In the genomic region with DNA sequence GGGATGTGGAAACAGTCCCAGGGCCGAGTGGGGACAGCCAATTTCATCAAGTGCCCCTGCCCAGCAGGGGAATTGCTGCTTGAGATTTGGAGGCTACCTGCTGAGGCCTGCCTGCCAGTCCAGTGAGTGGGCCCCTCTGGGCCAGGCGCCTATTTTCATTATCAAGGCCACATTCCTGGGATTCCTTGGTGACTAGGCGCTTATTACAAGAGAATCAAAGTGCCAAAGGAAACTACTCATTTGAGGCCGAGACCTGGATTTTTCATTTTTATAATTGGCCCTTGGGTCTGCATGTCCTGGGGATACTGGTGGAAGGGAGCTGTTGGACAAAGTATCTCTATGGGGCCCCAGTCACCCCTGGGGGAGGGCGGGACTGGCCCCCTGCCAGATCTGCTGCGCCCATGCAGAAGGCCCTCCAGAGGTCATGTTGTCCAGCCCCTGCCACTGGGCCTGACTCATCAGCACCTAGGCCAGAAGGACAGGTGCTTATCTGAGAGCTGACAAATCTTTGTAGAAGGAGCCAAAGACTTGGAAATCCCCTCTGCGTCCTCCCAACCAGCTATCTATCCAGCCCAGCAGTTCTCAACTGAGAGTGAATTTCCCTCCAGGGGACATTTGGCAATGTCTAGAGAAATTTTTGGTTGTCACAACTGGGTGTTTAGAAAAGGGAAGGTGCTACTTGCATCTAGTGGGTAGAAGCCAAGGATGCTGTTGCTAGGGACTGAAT, we compare ENCODE assay signal across 11 cellular contexts. TPM values are rescaled to one million over a fixed set of nuclear protein-coding genes. Genes with fewer than 3 reads are reported as not detected.
A peak's percentile ranks its signal among the peaks of the same experiment; 100 is the strongest.
DNase-seq lines count a peak whose midpoint lies in the region; ATAC-seq, FAIRE-seq and TF ChIP-seq lines count a peak whose summit lies in the region.
"Had no signal": no experiment of that assay in that cellular context is flagged by ENCODE, and none has a peak within 500 bp of the region (broad histone marks: within the 10 kb centered on the region; RNA-seq: fewer than 3 reads in every experiment).

No MANE protein-coding gene starts in this region.

- H3K4me3 ChIP-seq in heart right ventricle = no peak overlapping the region
- H3K4me3 ChIP-seq: ovary had no signal

- H3K27ac ChIP-seq in heart right ventricle = peak overlapping the region in 9 of 10 donors; percentile 2 to 68 (median 49)
- H3K27ac ChIP-seq: ovary had no signal

- no peaks in the 10 kb centered on the region for H3K9me3 ChIP-seq in heart right ventricle
- H3K9me3 ChIP-seq: ovary had no signal

- TF ChIP-seq CTCF in heart right ventricle (IDR thresholded peaks at IDR 0.05) = no peak

- intact Hi-C loops in heart right ventricle (cut with DNase I) = no loop called here

- peak; percentile 59 to 91 (median 76) for ATAC-seq in heart right ventricle

- no peaks in the 10 kb centered on the region for H3K27me3 ChIP-seq in heart right ventricle
- H3K27me3 ChIP-seq: ovary had no signal

- peak; percentile 33 for DNase-seq in activated CD8-positive, alpha-beta memory T cell treated with anti-CD3 and anti-CD28 coated beads for 24 hours
- DNase-seq in activated CD8-positive, alpha-beta memory T cell treated with anti-CD3 and anti-CD28 coated beads, Interleukin-2, amount 50 U/mL, for 4 hours = no peak
- peak; percentile 30 for DNase-seq in RPMI8226
- peak; percentile 36 to 55 for DNase-seq in heart right ventricle
- peak; percentile 87 for DNase-seq in urothelium cell line (ENCODE audit: low spot score)
- DNase-seq in inferior parietal cortex (ENCODE audit: extremely low spot score) = no peak
- DNase-seq in GDM1 (lab: John Stamatoyannopoulos, UW) = no peak
- DNase-seq in NCI-H2029 treated with DMSO at 0.1 percent for 48 hours (lab: John Stamatoyannopoulos, UW) = no peak

- no peaks in the 10 kb centered on the region for H3K36me3 ChIP-seq in heart right ventricle
- H3K36me3 ChIP-seq: ovary had no signal

- WGBS in heart right ventricle, 2 donors = 27 to 29% methylated on average over 7 of the region's 7 CpGs

- peaks cover 0 to 19% (median 11%) of the 10 kb centered on the region in 9 donors for H3K4me1 ChIP-seq in heart right ventricle

- FAIRE-seq in urothelium cell line (lab: Jason Lieb, UNC) = peak; percentile 17
- FAIRE-seq: TTC549 had no signal

RNA-seq across cellular contexts. Expression of a gene that starts 45.6 kb away (rescaled TPM):
- not detected for total RNA-seq in heart right ventricle
- not detected for polyA plus RNA-seq in heart right ventricle
- total RNA-seq: ovary had no signal
- polyA plus RNA-seq: AG04450, ovary had no signal

Comparison
In these comparisons a context has a peak if more than half of its experiments do, and no peak if none do; other contexts are left out.
1. DNase-seq: peak in activated CD8-positive, alpha-beta memory T cell treated with anti-CD3 and anti-CD28 coated beads for 24 hours (single experiment), RPMI8226 (single experiment), heart right ventricle (2 of 2) and urothelium cell line (single experiment); none in activated CD8-positive, alpha-beta memory T cell treated with anti-CD3 and anti-CD28 coated beads, Interleukin-2, amount 50 U/mL, for 4 hours (single experiment), inferior parietal cortex (single experiment), GDM1 (single experiment) and NCI-H2029 treated with DMSO at 0.1 percent for 48 hours (single experiment).